17 cellular contexts compared by ENCODE assay signal in the genomic region with DNA sequence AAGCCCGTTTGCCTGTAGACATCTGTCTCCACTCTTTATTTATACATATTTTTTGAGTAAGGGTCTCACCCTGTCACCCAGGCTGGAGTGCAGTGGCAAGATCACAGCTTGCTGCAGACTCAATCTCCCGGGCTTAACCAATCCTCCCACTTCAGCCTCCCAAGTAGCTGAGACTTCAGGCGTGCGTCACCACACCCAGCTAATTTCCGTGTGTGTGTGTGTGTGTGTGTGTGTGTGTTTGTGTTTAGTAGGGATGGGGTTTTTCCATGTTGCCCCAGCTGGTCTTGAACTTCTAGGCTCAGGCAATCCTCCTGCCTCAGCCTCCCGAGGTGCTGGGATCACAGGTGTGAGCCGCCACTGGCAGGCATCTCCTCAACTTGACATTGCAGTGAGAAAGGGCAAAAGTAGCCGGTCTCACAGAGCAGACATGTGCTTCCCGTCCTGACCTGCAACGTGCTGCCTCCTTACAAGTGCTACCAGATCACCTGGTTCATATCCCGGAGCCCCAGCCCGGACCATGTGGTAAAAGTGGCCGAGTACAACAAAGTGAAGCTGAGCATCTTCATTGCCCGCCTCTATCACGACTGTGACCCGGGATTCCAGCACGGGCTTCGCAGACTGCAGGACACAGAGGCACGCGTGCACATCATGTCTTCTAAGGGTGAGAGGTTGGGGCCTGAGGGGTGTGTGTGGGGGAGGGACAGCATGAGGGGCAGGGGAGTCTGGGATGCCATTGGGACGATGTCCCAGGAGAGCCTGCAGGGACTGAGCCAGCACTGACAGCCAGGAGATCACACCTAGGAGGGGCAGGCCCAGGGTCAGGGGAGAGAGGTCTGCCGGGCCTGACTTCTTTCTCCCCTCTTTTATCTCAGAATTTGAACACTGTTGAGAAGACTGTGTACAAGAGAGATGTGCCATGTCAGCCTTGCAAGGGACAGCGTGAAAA. TPM values are rescaled to one million over a fixed set of nuclear protein-coding genes. Genes with fewer than 3 reads are reported as not detected.
DNase-seq lines count a peak whose midpoint lies in the region; ATAC-seq, FAIRE-seq and TF ChIP-seq lines count a peak whose summit lies in the region.
"Had no signal": no experiment of that assay in that cellular context is flagged by ENCODE, and none has a peak within 500 bp of the region (broad histone marks: within the 10 kb centered on the region; RNA-seq: fewer than 3 reads in every experiment).

No MANE protein-coding gene starts in this region.

- H3K9me3 Mint-ChIP-seq in activated CD8-positive, alpha-beta T cell treated with anti-CD3 and anti-CD28 coated beads for 36 hours: no peaks in the 10 kb centered on the region
- H3K9me3 Mint-ChIP-seq in naive B cell (no peaks in the 10 kb centered on the region), HFFc6 (no peaks in the 10 kb centered on the region)

- POLR2A ChIA-PET in activated CD8-positive, alpha-beta T cell treated with anti-CD3 and anti-CD28 coated beads for 36 hours (lab: Charles Lee): interaction anchor here (1.1 to 1.6 kb wide), 2 partner anchors 8 to 23 kb away, joined by 3 to 4 read pairs; no protein-coding TSS in a partner anchor

- no peak for ATAC-seq in activated CD8-positive, alpha-beta T cell treated with anti-CD3 and anti-CD28 coated beads for 36 hours
- ATAC-seq in naive B cell (ENCODE audit: low read depth in 2 of 2) (no peak), HG03354 (IDR thresholded peaks at IDR 0.05; ENCODE audit: poor library complexity, severe bottlenecking, unreplicated experiment) (no peak)
- ATAC-seq: body of pancreas, gastroesophageal sphincter had no signal

- H3K4me3 ChIP-seq in BLaER1 treated with 17β-estradiol and CSF1 and Interleukin-3, amounts not matched to agents 10 nM and 100 nM: no peak overlapping the region
- H3K4me3 ChIP-seq: body of pancreas, gastroesophageal sphincter, mucosa of descending colon, psoas muscle had no signal

- no peak for DNase-seq in GM12891 (ENCODE audit: insufficient read length, low spot score)
- no peak for DNase-seq in activated CD8-positive, alpha-beta T cell treated with anti-CD3 and anti-CD28 coated beads for 36 hours
- no peak for DNase-seq in naive B cell
- DNase-seq in HFFc6: no peak
- DNase-seq in caudate nucleus (lab: John Stamatoyannopoulos, UW): no peak
- DNase-seq: GDM1, NCI-H1930, NCI-H748 treated with DMSO at 0.1 percent for 48 hours, SHP77 treated with DMSO at 0.1 percent for 48 hours had no signal

- no peak for TF ChIP-seq CTCF in activated CD8-positive, alpha-beta T cell treated with anti-CD3 and anti-CD28 coated beads for 36 hours (IDR thresholded peaks at IDR 0.05)
- TF ChIP-seq CTCF in HFFc6 (IDR thresholded peaks at IDR 0.05): no peak

- 0 out of 22 replicates have a peak overlapping the region, but pooled peaks of 1 of the 11 experiments have one; percentile 34 for H3K9ac ChIP-seq in BLaER1 treated with 17β-estradiol and CSF1 and Interleukin-3, amounts not matched to agents 10 nM and 100 nM

- H3K36me3 ChIP-seq in BLaER1 treated with 17β-estradiol and CSF1 and Interleukin-3, amounts not matched to agents 10 nM and 100 nM: no peaks in the 10 kb centered on the region
- H3K36me3 ChIP-seq: gastroesophageal sphincter had no signal

- peak overlapping the region; percentile 58 for H3K4me3 Mint-ChIP-seq in activated CD8-positive, alpha-beta T cell treated with anti-CD3 and anti-CD28 coated beads for 36 hours
- peak overlapping the region in 2 of 8 donors; percentile 32 to 65 for H3K4me3 Mint-ChIP-seq in naive B cell
- H3K4me3 Mint-ChIP-seq in HFFc6: no peak overlapping the region

- H3K4me1 ChIP-seq in BLaER1 treated with 17β-estradiol and CSF1 and Interleukin-3, amounts not matched to agents 10 nM and 100 nM: peaks cover 34 to 67% (median 48%) of the 10 kb centered on the region in 10 experiments
- H3K4me1 ChIP-seq: body of pancreas, psoas muscle had no signal

- no peaks in the 10 kb centered on the region for H4K20me1 ChIP-seq in BLaER1 treated with 17β-estradiol and CSF1 and Interleukin-3, amounts not matched to agents 10 nM and 100 nM

- FAIRE-seq in GM12891 (lab: Jason Lieb, UNC): peak; percentile 56
- FAIRE-seq: TTC549 had no signal

- intact Hi-C loops in activated CD8-positive, alpha-beta T cell treated with anti-CD3 and anti-CD28 coated beads for 36 hours (cut with micrococcal nuclease): no loop called here

- H3K36me3 Mint-ChIP-seq in activated CD8-positive, alpha-beta T cell treated with anti-CD3 and anti-CD28 coated beads for 36 hours (ENCODE audit: low read depth): peaks cover 5% of the 10 kb centered on the region
- H3K36me3 Mint-ChIP-seq in naive B cell (peaks cover 0 to 3% of the 10 kb centered on the region in 2 donors), HFFc6 (ENCODE audit: low read depth) (no peaks in the 10 kb centered on the region)

- CTCF ChIA-PET in activated CD8-positive, alpha-beta T cell treated with anti-CD3 and anti-CD28 coated beads for 36 hours (lab: Charles Lee): interaction anchor here (0.9 kb wide), 1 partner anchor 88 kb away, joined by 3 read pairs; no protein-coding TSS in a partner anchor

- H3K27me3 Mint-ChIP-seq in activated CD8-positive, alpha-beta T cell treated with anti-CD3 and anti-CD28 coated beads for 36 hours: no peaks in the 10 kb centered on the region
- H3K27me3 Mint-ChIP-seq in naive B cell (no peaks in the 10 kb centered on the region), HFFc6 (ENCODE audit: insufficient read depth) (peaks cover 39% of the 10 kb centered on the region)

- H3K9me3 ChIP-seq in BLaER1 treated with 17β-estradiol and CSF1 and Interleukin-3, amounts not matched to agents 10 nM and 100 nM (replicated peaks in 1 of 11): no peaks in the 10 kb centered on the region
- H3K9me3 ChIP-seq: body of pancreas, gastroesophageal sphincter, mucosa of descending colon, psoas muscle had no signal

- no peaks in the 10 kb centered on the region for H3K27me3 ChIP-seq in BLaER1 treated with 17β-estradiol and CSF1 and Interleukin-3, amounts not matched to agents 10 nM and 100 nM
- H3K27me3 ChIP-seq: body of pancreas, gastroesophageal sphincter had no signal

- H3K4me2 ChIP-seq in BLaER1 treated with 17β-estradiol and CSF1 and Interleukin-3, amounts not matched to agents 10 nM and 100 nM: peak overlapping the region; percentile 67 to 91 (median 83)

- peak overlapping the region; percentile 98 for H3K27ac Mint-ChIP-seq in activated CD8-positive, alpha-beta T cell treated with anti-CD3 and anti-CD28 coated beads for 36 hours
- H3K27ac Mint-ChIP-seq in naive B cell: peak overlapping the region in 4 of 6 donors; percentile 26 to 72 (median 37)
- H3K27ac Mint-ChIP-seq in HFFc6: no peak overlapping the region

- peak overlapping the region in 5 of 11 experiments; percentile 1 to 59 (median 57); a peak in 4 of 22 replicates for H3K27ac ChIP-seq in BLaER1 treated with 17β-estradiol and CSF1 and Interleukin-3, amounts not matched to agents 10 nM and 100 nM
- H3K27ac ChIP-seq in caudate nucleus (ENCODE audit: low read depth, low read length): no peak overlapping the region
- H3K27ac ChIP-seq: body of pancreas, gastroesophageal sphincter, HL-60, psoas muscle had no signal

- peaks cover 87% of the 10 kb centered on the region for H3K4me1 Mint-ChIP-seq in activated CD8-positive, alpha-beta T cell treated with anti-CD3 and anti-CD28 coated beads for 36 hours (ENCODE audit: low read depth)
- H3K4me1 Mint-ChIP-seq in naive B cell: peaks cover 35 to 54% (median 50%) of the 10 kb centered on the region in 3 donors
- H3K4me1 Mint-ChIP-seq in HFFc6 (ENCODE audit: low read depth): peaks cover 4% of the 10 kb centered on the region; the same call in 1 of the 2 replicates

- no peak for TF ChIP-seq POLR2A in GM12891 (IDR thresholded peaks at IDR 0.05; ENCODE audit: low read depth, low read length)

TF ChIP-seq in GM12891, 5 proteins besides CTCF, POLR2A, EP300 and RAD21:
- no peak for TF ChIP-seq POU2F2 (IDR thresholded peaks at IDR 0.05; ENCODE audit: low read depth, low read length)
- no peak for TF ChIP-seq SPI1 (IDR thresholded peaks at IDR 0.05; ENCODE audit: low read depth, low read length)

RNA-seq across cellular contexts. Expression of gene APOBEC3H, which starts 5.6 kb away (rescaled TPM):
- polyA plus RNA-seq in GM12891 (2012; ENCODE audit: low read depth, missing spikeins): 20.9 TPM
- total RNA-seq in activated CD8-positive, alpha-beta T cell treated with anti-CD3 and anti-CD28 coated beads for 36 hours: 1 to 10 TPM; 6.8 to 7.1 TPM
- 1 to 10 TPM in 1 of 6 donors, under 1 TPM in 1, not detected in 4; 0.77 to 1.2 TPM for polyA plus RNA-seq in naive B cell (ENCODE audit: low read depth in 6 of 6)
- total RNA-seq in HFFc6 (2021; fragmentation: NEBNext Ultra II Directional; extraction: Animal tissue kit (Norgen Biotek cat#: 25700)): under 1 TPM in 2 of 6 experiments, not detected in 4; 0.33 to 0.37 TPM
- total RNA-seq: body of pancreas, gastroesophageal sphincter, psoas muscle had no signal

RNA-seq across cellular contexts. Expression of gene APOBEC3G, which starts 14.3 kb away (rescaled TPM):
- 88.3 TPM for polyA plus RNA-seq in GM12891 (2012; ENCODE audit: low read depth, missing spikeins)
- 10 to 100 TPM; 66.0 to 66.5 TPM for total RNA-seq in activated CD8-positive, alpha-beta T cell treated with anti-CD3 and anti-CD28 coated beads for 36 hours
- 100 to 1,000 TPM in 4 of 6 donors, 10 to 100 TPM in 2; 87.2 to 136 (median 120) TPM for polyA plus RNA-seq in naive B cell (ENCODE audit: low read depth in 6 of 6)
- 1 to 10 TPM; 1.9 to 7.0 (median 5.9) TPM for total RNA-seq in HFFc6 (2021; fragmentation: NEBNext Ultra II Directional; extraction: Animal tissue kit (Norgen Biotek cat#: 25700))

RNA-seq across cellular contexts. Expression of gene APOBEC3F, which starts 50.7 kb away (rescaled TPM):
- 11.2 TPM for polyA plus RNA-seq in GM12891 (2012; ENCODE audit: low read depth, missing spikeins)
- total RNA-seq in activated CD8-positive, alpha-beta T cell treated with anti-CD3 and anti-CD28 coated beads for 36 hours: 10 to 100 TPM; 20.7 to 25.0 TPM
- polyA plus RNA-seq in naive B cell (ENCODE audit: low read depth in 6 of 6): 10 to 100 TPM; 32.0 to 56.2 (median 36.4) TPM
- total RNA-seq in HFFc6 (2021; fragmentation: NEBNext Ultra II Directional; extraction: Animal tissue kit (Norgen Biotek cat#: 25700)): 10 to 100 TPM in 1 of 6 experiments, 1 to 10 TPM in 5; 6.5 to 12.1 (median 9.0) TPM

Comparison
In these comparisons a context has a peak if more than half of its experiments do, and no peak if none do; other contexts are left out.
1. RNA of gene APOBEC3H, which starts 5.6 kb away (total RNA-seq): 6.8 to 7.1 TPM in activated CD8-positive, alpha-beta T cell treated with anti-CD3 and anti-CD28 coated beads for 36 hours; 0.33 to 0.37 TPM in HFFc6; every median in the first group is over 4 times any median in the second.
2. RNA of gene APOBEC3G, which starts 14.3 kb away (total RNA-seq): 66.0 to 66.5 TPM in activated CD8-positive, alpha-beta T cell treated with anti-CD3 and anti-CD28 coated beads for 36 hours; 1.9 to 7.0 TPM in HFFc6; every median in the first group is over 4 times any median in the second.